Comparison of ENCODE assay signal across 1 cellular context in the genomic region with DNA sequence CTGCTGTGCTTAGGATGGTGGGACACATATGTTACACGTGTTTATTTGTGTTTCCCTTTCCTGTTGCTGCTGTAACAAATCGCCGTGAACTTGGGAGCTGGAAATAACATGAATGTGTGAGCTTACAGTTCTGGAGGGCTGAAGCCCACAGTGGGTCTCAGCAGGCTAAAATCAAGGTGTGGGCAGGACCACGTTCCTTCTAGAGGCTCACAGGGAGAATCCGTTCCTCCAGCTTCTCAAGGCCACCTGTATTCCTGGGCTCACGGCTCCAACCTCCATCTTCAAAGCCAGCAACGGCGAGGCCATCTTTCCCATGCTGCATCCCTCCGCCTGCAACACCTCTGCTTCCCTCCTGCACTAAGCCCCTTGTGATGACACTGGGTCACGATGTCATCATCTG.
TF ChIP-seq lines count a peak whose summit lies in the region.

No MANE protein-coding gene starts in this region.

TF ChIP-seq in GM23338, 12 proteins besides CTCF, POLR2A, EP300 and RAD21 (continued from another document):
- TF ChIP-seq, protein P1, sequence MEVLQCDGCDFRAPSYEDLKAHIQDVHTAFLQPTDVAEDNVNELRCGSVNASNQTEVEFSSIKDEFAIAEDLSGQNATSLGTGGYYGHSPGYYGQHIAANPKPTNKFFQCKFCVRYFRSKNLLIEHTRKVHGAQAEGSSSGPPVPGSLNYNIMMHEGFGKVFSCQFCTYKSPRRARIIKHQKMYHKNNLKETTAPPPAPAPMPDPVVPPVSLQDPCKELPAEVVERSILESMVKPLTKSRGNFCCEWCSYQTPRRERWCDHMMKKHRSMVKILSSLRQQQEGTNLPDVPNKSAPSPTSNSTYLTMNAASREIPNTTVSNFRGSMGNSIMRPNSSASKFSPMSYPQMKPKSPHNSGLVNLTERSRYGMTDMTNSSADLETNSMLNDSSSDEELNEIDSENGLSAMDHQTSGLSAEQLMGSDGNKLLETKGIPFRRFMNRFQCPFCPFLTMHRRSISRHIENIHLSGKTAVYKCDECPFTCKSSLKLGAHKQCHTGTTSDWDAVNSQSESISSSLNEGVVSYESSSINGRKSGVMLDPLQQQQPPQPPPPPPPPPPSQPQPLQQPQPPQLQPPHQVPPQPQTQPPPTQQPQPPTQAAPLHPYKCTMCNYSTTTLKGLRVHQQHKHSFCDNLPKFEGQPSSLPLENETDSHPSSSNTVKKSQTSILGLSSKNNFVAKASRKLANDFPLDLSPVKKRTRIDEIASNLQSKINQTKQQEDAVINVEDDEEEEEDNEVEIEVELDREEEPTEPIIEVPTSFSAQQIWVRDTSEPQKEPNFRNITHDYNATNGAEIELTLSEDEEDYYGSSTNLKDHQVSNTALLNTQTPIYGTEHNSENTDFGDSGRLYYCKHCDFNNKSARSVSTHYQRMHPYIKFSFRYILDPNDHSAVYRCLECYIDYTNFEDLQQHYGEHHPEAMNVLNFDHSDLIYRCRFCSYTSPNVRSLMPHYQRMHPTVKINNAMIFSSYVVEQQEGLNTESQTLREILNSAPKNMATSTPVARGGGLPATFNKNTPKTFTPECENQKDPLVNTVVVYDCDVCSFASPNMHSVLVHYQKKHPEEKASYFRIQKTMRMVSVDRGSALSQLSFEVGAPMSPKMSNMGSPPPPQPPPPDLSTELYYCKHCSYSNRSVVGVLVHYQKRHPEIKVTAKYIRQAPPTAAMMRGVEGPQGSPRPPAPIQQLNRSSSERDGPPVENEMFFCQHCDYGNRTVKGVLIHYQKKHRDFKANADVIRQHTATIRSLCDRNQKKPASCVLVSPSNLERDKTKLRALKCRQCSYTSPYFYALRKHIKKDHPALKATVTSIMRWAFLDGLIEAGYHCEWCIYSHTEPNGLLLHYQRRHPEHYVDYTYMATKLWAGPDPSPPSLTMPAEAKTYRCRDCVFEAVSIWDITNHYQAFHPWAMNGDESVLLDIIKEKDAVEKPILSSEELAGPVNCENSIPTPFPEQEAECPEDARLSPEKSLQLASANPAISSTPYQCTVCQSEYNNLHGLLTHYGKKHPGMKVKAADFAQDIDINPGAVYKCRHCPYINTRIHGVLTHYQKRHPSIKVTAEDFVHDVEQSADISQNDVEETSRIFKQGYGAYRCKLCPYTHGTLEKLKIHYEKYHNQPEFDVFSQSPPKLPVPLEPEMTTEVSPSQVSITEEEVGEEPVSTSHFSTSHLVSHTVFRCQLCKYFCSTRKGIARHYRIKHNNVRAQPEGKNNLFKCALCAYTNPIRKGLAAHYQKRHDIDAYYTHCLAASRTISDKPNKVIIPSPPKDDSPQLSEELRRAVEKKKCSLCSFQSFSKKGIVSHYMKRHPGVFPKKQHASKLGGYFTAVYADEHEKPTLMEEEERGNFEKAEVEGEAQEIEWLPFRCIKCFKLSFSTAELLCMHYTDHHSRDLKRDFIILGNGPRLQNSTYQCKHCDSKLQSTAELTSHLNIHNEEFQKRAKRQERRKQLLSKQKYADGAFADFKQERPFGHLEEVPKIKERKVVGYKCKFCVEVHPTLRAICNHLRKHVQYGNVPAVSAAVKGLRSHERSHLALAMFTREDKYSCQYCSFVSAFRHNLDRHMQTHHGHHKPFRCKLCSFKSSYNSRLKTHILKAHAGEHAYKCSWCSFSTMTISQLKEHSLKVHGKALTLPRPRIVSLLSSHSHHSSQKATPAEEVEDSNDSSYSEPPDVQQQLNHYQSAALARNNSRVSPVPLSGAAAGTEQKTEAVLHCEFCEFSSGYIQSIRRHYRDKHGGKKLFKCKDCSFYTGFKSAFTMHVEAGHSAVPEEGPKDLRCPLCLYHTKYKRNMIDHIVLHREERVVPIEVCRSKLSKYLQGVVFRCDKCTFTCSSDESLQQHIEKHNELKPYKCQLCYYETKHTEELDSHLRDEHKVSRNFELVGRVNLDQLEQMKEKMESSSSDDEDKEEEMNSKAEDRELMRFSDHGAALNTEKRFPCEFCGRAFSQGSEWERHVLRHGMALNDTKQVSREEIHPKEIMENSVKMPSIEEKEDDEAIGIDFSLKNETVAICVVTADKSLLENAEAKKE (CRISPR knock-in tag; IDR thresholded peaks at IDR 0.05): no peak
- TF ChIP-seq ZNF114 (CRISPR knock-in tag; IDR thresholded peaks at IDR 0.05): no peak
- TF ChIP-seq, protein P2, sequence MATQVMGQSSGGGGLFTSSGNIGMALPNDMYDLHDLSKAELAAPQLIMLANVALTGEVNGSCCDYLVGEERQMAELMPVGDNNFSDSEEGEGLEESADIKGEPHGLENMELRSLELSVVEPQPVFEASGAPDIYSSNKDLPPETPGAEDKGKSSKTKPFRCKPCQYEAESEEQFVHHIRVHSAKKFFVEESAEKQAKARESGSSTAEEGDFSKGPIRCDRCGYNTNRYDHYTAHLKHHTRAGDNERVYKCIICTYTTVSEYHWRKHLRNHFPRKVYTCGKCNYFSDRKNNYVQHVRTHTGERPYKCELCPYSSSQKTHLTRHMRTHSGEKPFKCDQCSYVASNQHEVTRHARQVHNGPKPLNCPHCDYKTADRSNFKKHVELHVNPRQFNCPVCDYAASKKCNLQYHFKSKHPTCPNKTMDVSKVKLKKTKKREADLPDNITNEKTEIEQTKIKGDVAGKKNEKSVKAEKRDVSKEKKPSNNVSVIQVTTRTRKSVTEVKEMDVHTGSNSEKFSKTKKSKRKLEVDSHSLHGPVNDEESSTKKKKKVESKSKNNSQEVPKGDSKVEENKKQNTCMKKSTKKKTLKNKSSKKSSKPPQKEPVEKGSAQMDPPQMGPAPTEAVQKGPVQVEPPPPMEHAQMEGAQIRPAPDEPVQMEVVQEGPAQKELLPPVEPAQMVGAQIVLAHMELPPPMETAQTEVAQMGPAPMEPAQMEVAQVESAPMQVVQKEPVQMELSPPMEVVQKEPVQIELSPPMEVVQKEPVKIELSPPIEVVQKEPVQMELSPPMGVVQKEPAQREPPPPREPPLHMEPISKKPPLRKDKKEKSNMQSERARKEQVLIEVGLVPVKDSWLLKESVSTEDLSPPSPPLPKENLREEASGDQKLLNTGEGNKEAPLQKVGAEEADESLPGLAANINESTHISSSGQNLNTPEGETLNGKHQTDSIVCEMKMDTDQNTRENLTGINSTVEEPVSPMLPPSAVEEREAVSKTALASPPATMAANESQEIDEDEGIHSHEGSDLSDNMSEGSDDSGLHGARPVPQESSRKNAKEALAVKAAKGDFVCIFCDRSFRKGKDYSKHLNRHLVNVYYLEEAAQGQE (IDR thresholded peaks at IDR 0.05; ENCODE audit: unreplicated experiment): no peak
- TF ChIP-seq NANOG (IDR thresholded peaks at IDR 0.05; ENCODE audit: borderline replicate concordance): no peak
